ENCODE assay signal across 10 cellular contexts in the genomic region with DNA sequence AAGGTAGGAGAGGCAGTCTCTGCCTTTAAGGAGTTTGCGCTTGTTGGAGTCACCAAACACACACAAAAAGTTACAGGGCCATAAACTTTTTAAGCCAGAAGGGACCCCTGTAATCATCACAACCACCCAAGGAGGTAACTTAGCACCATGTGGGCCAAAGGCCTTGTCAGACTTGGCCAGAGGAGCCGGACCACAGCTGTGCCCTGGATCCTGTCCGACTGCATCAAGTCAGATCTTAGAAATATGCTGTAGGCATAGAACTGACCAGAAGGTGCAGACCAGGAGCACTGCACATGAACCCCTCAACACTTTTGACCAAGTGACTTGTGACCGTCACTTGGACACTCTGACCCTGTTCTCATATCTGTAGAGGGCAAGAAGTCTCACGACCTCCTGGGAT.
"Had no signal": no experiment of that assay in that cellular context is flagged by ENCODE, and none has a peak within 500 bp of the region (broad histone marks: within the 10 kb centered on the region; RNA-seq: fewer than 3 reads in every experiment).

No MANE protein-coding gene starts in this region.

- H3K9me3 ChIP-seq: tibial artery had no signal

- H3K9me3 Mint-ChIP-seq: memory B cell; stimulated activated effector memory CD8-positive, alpha-beta T cell treated with anti-CD3 and anti-CD28 coated beads, Interleukin-12 subunit alpha, Interleukin-12 subunit beta, amount 100 ng/mL, for 72 hours had no signal

- H3K4me1 Mint-ChIP-seq: memory B cell had no signal

- H3K4me3 ChIP-seq: coronary artery, smooth muscle cell, tibial artery had no signal

- H3K27ac ChIP-seq: coronary artery, parathyroid adenoma, tibial artery had no signal

- H3K27me3 ChIP-seq: tibial artery had no signal

- H3K36me3 Mint-ChIP-seq: stimulated activated effector memory CD8-positive, alpha-beta T cell treated with anti-CD3 and anti-CD28 coated beads, Interleukin-12 subunit alpha, Interleukin-12 subunit beta, amount 100 ng/mL, for 72 hours had no signal

- H3K27ac Mint-ChIP-seq: memory B cell; stimulated activated effector memory CD8-positive, alpha-beta T cell treated with anti-CD3 and anti-CD28 coated beads, Interleukin-12 subunit alpha, Interleukin-12 subunit beta, amount 100 ng/mL, for 72 hours had no signal

- DNase-seq: activated gamma-delta T cell treated with Interleukin-2 at 50 U/mL for 16 hours; activated T-cell treated with anti-CD3 and anti-CD28 coated beads, Interleukin-2, amount 50 U/mL, for 1 hour; effector memory CD4-positive, alpha-beta T cell; tibial artery had no signal

- H3K4me3 Mint-ChIP-seq: memory B cell; stimulated activated effector memory CD8-positive, alpha-beta T cell treated with anti-CD3 and anti-CD28 coated beads, Interleukin-12 subunit alpha, Interleukin-12 subunit beta, amount 100 ng/mL, for 72 hours had no signal

- H3K9ac ChIP-seq: parathyroid adenoma had no signal

- ATAC-seq: activated CD4-positive, CD25-positive, alpha-beta regulatory T cell treated with anti-CD3 and anti-CD28 coated beads, Interleukin-2, amount 50 U/mL, for 24 hours; stimulated activated effector memory CD8-positive, alpha-beta T cell treated with anti-CD3 and anti-CD28 coated beads, Interleukin-12 subunit alpha, Interleukin-12 subunit beta, amount 100 ng/mL, for 72 hours had no signal
